In the genomic region with DNA sequence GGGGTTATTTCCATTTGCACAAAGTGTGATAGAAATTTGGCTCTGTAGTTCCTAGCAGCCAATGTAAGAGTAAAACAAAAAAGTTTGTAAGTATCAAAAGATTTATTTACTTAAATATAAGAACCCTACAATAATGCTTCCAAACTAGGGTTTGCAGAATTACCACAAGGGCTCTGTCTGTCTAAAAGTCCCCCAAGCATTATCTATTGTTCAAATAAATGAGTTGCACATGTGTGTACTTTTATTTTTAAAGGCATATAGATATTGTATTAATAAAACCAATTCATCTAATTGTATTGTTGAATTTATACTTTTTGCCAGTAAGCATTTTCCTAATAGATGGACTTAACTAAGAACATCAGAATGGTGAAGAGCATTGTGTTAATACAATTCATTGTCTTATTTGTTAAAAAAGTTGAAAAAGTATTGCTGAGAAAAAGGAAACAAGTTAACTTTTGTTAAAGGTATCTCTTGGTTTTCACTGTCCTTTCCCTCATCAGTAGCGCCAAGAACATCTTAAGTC, we compare ENCODE assay signal across 1 cellular context.
TF ChIP-seq lines count a peak whose summit lies in the region.

No MANE protein-coding gene starts in this region.

TF ChIP-seq in HepG2, 621 proteins besides CTCF, POLR2A, EP300 and RAD21:
- no peak for TF ChIP-seq ZSCAN30 (CRISPR knock-in tag; IDR thresholded peaks at IDR 0.05)
- no peak for TF ChIP-seq ZNF670 (CRISPR knock-in tag; IDR thresholded peaks at IDR 0.05; ENCODE audit: borderline replicate concordance)
- TF ChIP-seq LCORL (IDR thresholded peaks at IDR 0.05): no peak
- no peak for TF ChIP-seq LCORL (CRISPR knock-in tag; IDR thresholded peaks at IDR 0.05)
- no peak for TF ChIP-seq JUN (CRISPR knock-in tag; IDR thresholded peaks at IDR 0.05)
- peak; percentile 33; the same call in 1 of the 2 replicates for TF ChIP-seq MAFF (IDR thresholded peaks at IDR 0.05; ENCODE audit: low read depth, low read length)
- no peak for TF ChIP-seq HMGXB3 (CRISPR knock-in tag; IDR thresholded peaks at IDR 0.05; ENCODE audit: borderline replicate concordance)
- no peak for TF ChIP-seq MTF1 (CRISPR knock-in tag; IDR thresholded peaks at IDR 0.05)
- TF ChIP-seq ZNF556 (CRISPR knock-in tag; IDR thresholded peaks at IDR 0.05; ENCODE audit: borderline replicate concordance): no peak
- no peak for TF ChIP-seq SIN3A (IDR thresholded peaks at IDR 0.05; ENCODE audit: borderline replicate concordance, low read depth, low read length)
- no peak for TF ChIP-seq GABPA (IDR thresholded peaks at IDR 0.05; ENCODE audit: low read depth, low read length)
- no peak for TF ChIP-seq GABPA (CRISPR knock-in tag; IDR thresholded peaks at IDR 0.05; ENCODE audit: low read depth)
- no peak for TF ChIP-seq ZNF598 (CRISPR knock-in tag; IDR thresholded peaks at IDR 0.05; ENCODE audit: borderline replicate concordance)
- no peak for TF ChIP-seq HNF4G (IDR thresholded peaks at IDR 0.05; ENCODE audit: borderline replicate concordance, low read depth, low read length)
- TF ChIP-seq HNF4G (CRISPR knock-in tag; IDR thresholded peaks at IDR 0.05; ENCODE audit: borderline replicate concordance, low read depth): no peak
- no peak for TF ChIP-seq RNF2 (conservative IDR thresholded peaks at IDR 0.05; ENCODE audit: low read depth)
- peak; percentile 18 to 27; a peak in 1 of 4 replicates for TF ChIP-seq MAFK (conservative IDR thresholded peaks at IDR 0.05 in 1 of 2, IDR thresholded peaks at IDR 0.05 in 1 of 2; ENCODE audit: low read length in 2 of 2)
- no peak for TF ChIP-seq FOSL1 (CRISPR knock-in tag; IDR thresholded peaks at IDR 0.05; ENCODE audit: borderline replicate concordance)
- TF ChIP-seq, protein P1, sequence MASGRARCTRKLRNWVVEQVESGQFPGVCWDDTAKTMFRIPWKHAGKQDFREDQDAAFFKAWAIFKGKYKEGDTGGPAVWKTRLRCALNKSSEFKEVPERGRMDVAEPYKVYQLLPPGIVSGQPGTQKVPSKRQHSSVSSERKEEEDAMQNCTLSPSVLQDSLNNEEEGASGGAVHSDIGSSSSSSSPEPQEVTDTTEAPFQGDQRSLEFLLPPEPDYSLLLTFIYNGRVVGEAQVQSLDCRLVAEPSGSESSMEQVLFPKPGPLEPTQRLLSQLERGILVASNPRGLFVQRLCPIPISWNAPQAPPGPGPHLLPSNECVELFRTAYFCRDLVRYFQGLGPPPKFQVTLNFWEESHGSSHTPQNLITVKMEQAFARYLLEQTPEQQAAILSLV (CRISPR knock-in tag; IDR thresholded peaks at IDR 0.05; ENCODE audit: borderline replicate concordance): no peak
TF ChIP-seq in HepG2: peak in this region for 2.
